Comparison of ENCODE assay signal across 29 cellular contexts in the genomic region with DNA sequence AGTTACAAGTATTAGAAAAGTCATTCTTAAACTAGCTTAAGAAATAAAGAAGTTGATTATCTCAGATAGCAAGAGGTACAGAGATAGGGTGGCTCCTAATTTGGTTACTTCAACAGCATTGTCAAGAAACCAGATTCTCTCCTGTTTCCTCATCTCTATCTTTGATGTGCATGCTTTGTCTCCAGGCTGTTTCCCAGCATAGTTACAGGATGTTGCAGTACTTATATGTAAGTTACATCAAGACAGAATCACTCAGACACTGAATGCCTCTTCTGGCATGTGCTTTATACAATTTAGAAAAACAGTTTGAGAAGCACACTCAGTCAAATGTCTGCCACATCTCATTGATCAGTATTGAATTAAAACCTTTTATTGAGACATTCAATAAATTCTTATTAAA.
DNase-seq lines count a peak whose midpoint lies in the region; ATAC-seq and TF ChIP-seq lines count a peak whose summit lies in the region.
"Had no signal": no experiment of that assay in that cellular context is flagged by ENCODE, and none has a peak within 500 bp of the region (broad histone marks: within the 10 kb centered on the region; RNA-seq: fewer than 3 reads in every experiment).

No MANE protein-coding gene starts in this region.

- peaks cover 14% of the 10 kb centered on the region for H3K27me3 Mint-ChIP-seq in activated T-cell treated with anti-CD3 and anti-CD28 coated beads, Interleukin-2, amount 50 U/mL, for 72 hours (ENCODE audit: low read depth)
- H3K27me3 Mint-ChIP-seq in activated T-cell treated with anti-CD3 and anti-CD28 coated beads, Interleukin-2, amount 50 U/mL, for 24 hours = no peaks in the 10 kb centered on the region

- H3K27me3 ChIP-seq in adipocyte (replicated peaks; ENCODE audit: control insufficient read depth, insufficient read depth, low read length) (no peaks in the 10 kb centered on the region), fibroblast of lung (ENCODE audit: control insufficient read depth, insufficient read depth, low read length) (no peaks in the 10 kb centered on the region)
- H3K27me3 ChIP-seq: colonic mucosa, stomach, transverse colon had no signal

- no peak overlapping the region for H3K4me2 ChIP-seq in fibroblast of lung (ENCODE audit: extremely low read depth, insufficient read depth, low read length)

- H3K79me2 ChIP-seq in fibroblast of lung (ENCODE audit: control insufficient read depth, insufficient read depth, low read length) = no peaks in the 10 kb centered on the region

- H3K36me3 ChIP-seq in adipocyte (ENCODE audit: control insufficient read depth, insufficient read depth, low read length, severe bottlenecking) = no peaks in the 10 kb centered on the region
- H3K36me3 ChIP-seq in fibroblast of lung (ENCODE audit: control insufficient read depth, insufficient read depth, low read length) = no peaks in the 10 kb centered on the region
- H3K36me3 ChIP-seq: colonic mucosa, stomach, transverse colon had no signal

- POLR2A ChIA-PET in GM10248 (lab: Yijun Ruan, JAX) = no interaction called here

- TF ChIP-seq CTCF in fibroblast of lung (conservative IDR thresholded peaks at IDR 0.05 in 1 of 2, IDR thresholded peaks at IDR 0.05 in 1 of 2; ENCODE audit: low read depth in 1 of 2, low read length in 2 of 2) (no peak), GM10248 (IDR thresholded peaks at IDR 0.05; ENCODE audit: control extremely low read depth, extremely low read depth, low read depth, missing control alignments) (no peak)

- H3K9me3 ChIP-seq in adipocyte (ENCODE audit: control insufficient read depth, low read length) = peaks cover 6% of the 10 kb centered on the region
- no peaks in the 10 kb centered on the region for H3K9me3 ChIP-seq in fibroblast of lung (ENCODE audit: control insufficient read depth, insufficient read depth, low read depth, low read length)
- H3K9me3 ChIP-seq: colonic mucosa, stomach, transverse colon had no signal

- no peaks in the 10 kb centered on the region for H3K4me1 ChIP-seq in adipocyte (ENCODE audit: control insufficient read depth, insufficient read depth, low read length)
- no peaks in the 10 kb centered on the region for H3K4me1 ChIP-seq in fibroblast of lung (ENCODE audit: control insufficient read depth, extremely low read depth, insufficient read depth, low read length)
- H3K4me1 ChIP-seq: colonic mucosa, stomach, transverse colon had no signal

- no peak for DNase-seq in activated T-cell treated with anti-CD3 and anti-CD28 coated beads, Interleukin-2, amount 50 U/mL, for 72 hours
- no peak for DNase-seq in activated T-cell treated with anti-CD3 and anti-CD28 coated beads, Interleukin-2, amount 50 U/mL, for 24 hours
- DNase-seq in adipocyte (ENCODE audit: low read depth) = peak; percentile 40
- peak; percentile 1 to 79 for DNase-seq in fibroblast of lung (ENCODE audit: low read depth in 2 of 2)
- peak; percentile 41 for DNase-seq in skeletal muscle cell (ENCODE audit: low read depth)
- DNase-seq in DMS153 (lab: John Stamatoyannopoulos, UW) = no peak
- no peak for DNase-seq in GM10248 (ENCODE audit: extremely low spot score)
- DNase-seq: 8988T; activated CD4-positive, alpha-beta T cell treated with anti-CD3 and anti-CD28 coated beads for 48 hours; activated CD8-positive, alpha-beta memory T cell treated with anti-CD3 and anti-CD28 coated beads for 24 hours; activated naive CD4-positive, alpha-beta T cell; activated T-cell treated with anti-CD3 and anti-CD28 coated beads, Interleukin-2, amount 50 U/mL, for 1 hour; CD4-positive, alpha-beta memory T cell; colonic mucosa; effector memory CD4-positive, alpha-beta T cell; GDM1; glutamatergic neuron; KG1; natural killer cell; NCI-H2081 treated with DMSO at 0.1 percent for 48 hours; NCI-H446 treated with DMSO at 0.1 percent for 48 hours; occipital lobe; small intestine; stomach; T-helper 2 cell; transverse colon had no signal

- H3K27ac Mint-ChIP-seq in activated T-cell treated with anti-CD3 and anti-CD28 coated beads, Interleukin-2, amount 50 U/mL, for 72 hours = peak overlapping the region; percentile 28
- H3K27ac Mint-ChIP-seq in activated T-cell treated with anti-CD3 and anti-CD28 coated beads, Interleukin-2, amount 50 U/mL, for 24 hours = no peak overlapping the region
- H3K27ac Mint-ChIP-seq: CD4-positive, alpha-beta memory T cell; natural killer cell had no signal

- H3K36me3 Mint-ChIP-seq in activated T-cell treated with anti-CD3 and anti-CD28 coated beads, Interleukin-2, amount 50 U/mL, for 72 hours (ENCODE audit: insufficient read depth in 2 of 2) = no peaks in the 10 kb centered on the region
- no peaks in the 10 kb centered on the region for H3K36me3 Mint-ChIP-seq in activated T-cell treated with anti-CD3 and anti-CD28 coated beads, Interleukin-2, amount 50 U/mL, for 24 hours (ENCODE audit: low read depth)
- H3K36me3 Mint-ChIP-seq: CD4-positive, alpha-beta memory T cell; natural killer cell had no signal

- no peak overlapping the region for H3K9ac ChIP-seq in adipocyte (ENCODE audit: low read length)
- H3K9ac ChIP-seq in fibroblast of lung (ENCODE audit: insufficient read depth, low read length) = no peak overlapping the region

- no peak for ATAC-seq in activated T-cell treated with anti-CD3 and anti-CD28 coated beads, Interleukin-2, amount 50 U/mL, for 72 hours (replicated peaks in 1 of 2)
- ATAC-seq in GM18517 (IDR thresholded peaks at IDR 0.05; ENCODE audit: unreplicated experiment) = no peak
- ATAC-seq: esophagus mucosa, natural killer cell had no signal

- CTCF ChIA-PET in GM10248 (lab: Yijun Ruan, JAX) = interaction anchor here (0.6 to 2.7 kb wide), 4 partner anchors 10 to 24 kb away, joined by 3 to 11 read pairs (median 6); no protein-coding TSS in a partner anchor

- no peak overlapping the region for H3K27ac ChIP-seq in fibroblast of lung (ENCODE audit: insufficient read depth, low read length)
- H3K27ac ChIP-seq: colonic mucosa, stomach, transverse colon, VCaP had no signal

- H4K20me1 ChIP-seq in fibroblast of lung (ENCODE audit: control insufficient read depth, extremely low read depth, insufficient read depth, low read length) = no peaks in the 10 kb centered on the region

- H3K4me1 Mint-ChIP-seq in activated T-cell treated with anti-CD3 and anti-CD28 coated beads, Interleukin-2, amount 50 U/mL, for 72 hours (ENCODE audit: low read depth) = no peaks in the 10 kb centered on the region
- H3K4me1 Mint-ChIP-seq in activated T-cell treated with anti-CD3 and anti-CD28 coated beads, Interleukin-2, amount 50 U/mL, for 24 hours (ENCODE audit: low read depth) = no peaks in the 10 kb centered on the region
- H3K4me1 Mint-ChIP-seq: CD4-positive, alpha-beta memory T cell; natural killer cell had no signal

- H3K9me3 Mint-ChIP-seq in activated T-cell treated with anti-CD3 and anti-CD28 coated beads, Interleukin-2, amount 50 U/mL, for 72 hours = no peaks in the 10 kb centered on the region
- H3K9me3 Mint-ChIP-seq in activated T-cell treated with anti-CD3 and anti-CD28 coated beads, Interleukin-2, amount 50 U/mL, for 24 hours = no peaks in the 10 kb centered on the region
- H3K9me3 Mint-ChIP-seq: CD4-positive, alpha-beta memory T cell; natural killer cell had no signal

- no peak overlapping the region for H3K4me3 Mint-ChIP-seq in activated T-cell treated with anti-CD3 and anti-CD28 coated beads, Interleukin-2, amount 50 U/mL, for 72 hours
- no peak overlapping the region for H3K4me3 Mint-ChIP-seq in activated T-cell treated with anti-CD3 and anti-CD28 coated beads, Interleukin-2, amount 50 U/mL, for 24 hours
- H3K4me3 Mint-ChIP-seq: CD4-positive, alpha-beta memory T cell; natural killer cell had no signal

- H3K4me3 ChIP-seq in adipocyte (ENCODE audit: low read length) (no peak overlapping the region), fibroblast of lung (replicated peaks in 1 of 4; ENCODE audit: control extremely low read depth in 1 of 4, insufficient read depth in 1 of 4, low read depth in 3 of 4, low read length in 4 of 4) (no peak overlapping the region), skeletal muscle cell (ENCODE audit: low read depth, low read length) (no peak overlapping the region)
- H3K4me3 ChIP-seq: colonic mucosa, stomach, transverse colon had no signal

- H2AFZ ChIP-seq in fibroblast of lung (ENCODE audit: low read length) = no peak overlapping the region

Comparison
In these comparisons a context has a peak if more than half of its experiments do, and no peak if none do; other contexts are left out.
1. DNase-seq: peak in adipocyte (single experiment), fibroblast of lung (2 of 2) and skeletal muscle cell (single experiment); none in activated T-cell treated with anti-CD3 and anti-CD28 coated beads, Interleukin-2, amount 50 U/mL, for 72 hours (0 of 2), activated T-cell treated with anti-CD3 and anti-CD28 coated beads, Interleukin-2, amount 50 U/mL, for 24 hours (single experiment), DMS153 (single experiment) and GM10248 (single experiment).